ENCODE assay signal across 8 cellular contexts in the genomic region with DNA sequence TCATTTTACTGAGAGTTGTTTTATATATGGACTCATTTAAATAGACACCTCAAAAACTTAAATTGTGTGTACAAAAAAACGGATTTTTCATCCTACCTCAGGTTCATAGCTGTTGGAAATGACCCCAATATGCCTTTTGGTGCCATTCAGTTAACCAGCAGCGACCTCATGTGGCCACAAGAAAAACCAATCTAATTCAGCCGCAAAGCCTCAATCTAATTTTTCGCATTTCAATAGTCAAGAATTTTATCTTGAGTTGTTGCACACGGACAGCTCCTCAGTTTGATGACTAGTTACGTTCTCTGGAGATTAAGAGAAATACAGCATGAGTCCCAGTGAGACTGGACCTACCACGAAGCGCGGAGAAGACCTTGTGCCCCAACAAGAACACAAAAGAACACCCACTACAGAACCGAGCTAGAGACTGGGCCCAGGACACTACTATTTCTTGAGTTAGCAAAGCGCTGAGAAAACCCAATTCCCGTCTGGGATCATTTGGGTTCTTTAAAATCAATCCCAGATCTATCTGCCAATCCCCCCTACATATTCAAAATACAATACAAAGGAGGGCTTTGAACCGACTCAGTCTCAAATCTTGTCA. TPM values are rescaled to one million over a fixed set of nuclear protein-coding genes. Genes with fewer than 3 reads are reported as not detected.
DNase-seq lines count a peak whose midpoint lies in the region; ATAC-seq and TF ChIP-seq lines count a peak whose summit lies in the region.

No MANE protein-coding gene starts in this region.

- intact Hi-C loops in activated CD4-positive, alpha-beta T cell treated with anti-CD3 and anti-CD28 coated beads for 36 hours (cut with DNase I, micrococcal nuclease) = loop anchor here (1.0 to 10.0 kb wide), 5 partner anchors 154 to 678 kb away; a partner anchor contains a TSS
- intact Hi-C loops in stomach (cut with DNase I; ENCODE audit: low total_unique reads) = loop anchor here (2.0 kb wide), 1 partner anchor 155 kb away; no protein-coding TSS in a partner anchor

- peak overlapping the region in 1 of 2 experiments; percentile 37 for H3K4ac ChIP-seq in mesenchymal stem cell (ENCODE audit: low read depth in 1 of 2, low read length in 2 of 2)

- no peak overlapping the region for H4K91ac ChIP-seq in mesenchymal stem cell (ENCODE audit: low read length)

- H3K9ac ChIP-seq in mesenchymal stem cell (ENCODE audit: low read length) = no peak overlapping the region

- CTCF ChIA-PET in activated CD4-positive, alpha-beta T cell treated with anti-CD3 and anti-CD28 coated beads for 36 hours (lab: Charles Lee) = interaction anchor here (0.5 to 2.8 kb wide), 45 partner anchors 8 to 1085 kb away, joined by 3 to 56 read pairs (median 4); a partner anchor contains a TSS

- H2BK120ac ChIP-seq in mesenchymal stem cell (ENCODE audit: low read depth, low read length) = no peak overlapping the region

- no peak for TF ChIP-seq EP300 in stomach (IDR thresholded peaks at IDR 0.05)

- H3K4me3 ChIP-seq in mesenchymal stem cell (ENCODE audit: insufficient read depth in 1 of 2, low read depth in 1 of 2, low read length in 2 of 2) (no peak overlapping the region), stomach (no peak overlapping the region)

- H3K4me1 Mint-ChIP-seq in activated CD4-positive, alpha-beta T cell treated with anti-CD3 and anti-CD28 coated beads for 36 hours = peaks cover 13% of the 10 kb centered on the region

- no peak for TF ChIP-seq POLR2A in stomach (IDR thresholded peaks at IDR 0.05)

- DNase-seq in AG20443 (ENCODE audit: low spot score) (peak; percentile 52), GM20000 (ENCODE audit: low spot score) (peak; percentile 69), NCI-H345 treated with DMSO at 0.1 percent for 48 hours (lab: John Stamatoyannopoulos, UW; ENCODE audit: unreplicated experiment) (peak; percentile 30), mesenchymal stem cell (peak; percentile 69), stomach (peak; percentile 35)
- peak; percentile 70 for DNase-seq in activated CD4-positive, alpha-beta T cell treated with anti-CD3 and anti-CD28 coated beads for 36 hours
- DNase-seq in effector CD4-positive, alpha-beta T cell = peak; percentile 24

- H3K27me3 ChIP-seq in mesenchymal stem cell (ENCODE audit: control insufficient read depth in 1 of 2, insufficient read depth in 1 of 2, low read length in 2 of 2) (no peaks in the 10 kb centered on the region), stomach (peaks cover 0 to 13% (median 8%) of the 10 kb centered on the region in 3 donors)

- no peak overlapping the region for H3K4me2 ChIP-seq in mesenchymal stem cell (ENCODE audit: low read length, poor library complexity, severe bottlenecking)

- no peak overlapping the region for H2BK12ac ChIP-seq in mesenchymal stem cell (ENCODE audit: low read length in 2 of 2)

- H2BK15ac ChIP-seq in mesenchymal stem cell (ENCODE audit: low read depth, poor library complexity, severe bottlenecking) = no peak overlapping the region

- no peak overlapping the region for H3K27ac Mint-ChIP-seq in activated CD4-positive, alpha-beta T cell treated with anti-CD3 and anti-CD28 coated beads for 36 hours

- no peak overlapping the region for H4K8ac ChIP-seq in mesenchymal stem cell (ENCODE audit: low read length)

- H2AFZ ChIP-seq in mesenchymal stem cell (ENCODE audit: low read depth, low read length) = no peak overlapping the region

- H3K14ac ChIP-seq in mesenchymal stem cell (ENCODE audit: low read length in 2 of 2) = no peak overlapping the region

- no peak overlapping the region for H3K27ac ChIP-seq in mesenchymal stem cell (ENCODE audit: low read length, poor library complexity, severe bottlenecking)
- no peak overlapping the region for H3K27ac ChIP-seq in stomach

- H3K18ac ChIP-seq in mesenchymal stem cell (ENCODE audit: low read depth in 1 of 2, low read length in 2 of 2) = no peak overlapping the region

- H3K4me1 ChIP-seq in mesenchymal stem cell (ENCODE audit: control insufficient read depth, insufficient read depth, low read depth, low read length) (peaks cover 1% of the 10 kb centered on the region), stomach (peaks cover 9 to 25% (median 20%) of the 10 kb centered on the region in 4 donors)

- H3K9me3 ChIP-seq in mesenchymal stem cell (ENCODE audit: control insufficient read depth, low read length) = no peaks in the 10 kb centered on the region
- no peaks in the 10 kb centered on the region for H3K9me3 ChIP-seq in stomach

- POLR2A ChIA-PET in activated CD4-positive, alpha-beta T cell treated with anti-CD3 and anti-CD28 coated beads for 36 hours (lab: Charles Lee) = no interaction called here

- 31% methylated on average over 13 of the region's 13 CpGs for WGBS in mesenchymal stem cell
- 20 to 28% (median 27%) methylated on average over 13 of the region's 13 CpGs for WGBS in stomach, 5 donors

- TF ChIP-seq CTCF in GM20000 (IDR thresholded peaks at IDR 0.05; ENCODE audit: extremely low read depth, missing control alignments) (peak; percentile 53), stomach (IDR thresholded peaks at IDR 0.05) (peak in 5 of 7 experiments; percentile 49 to 81 (median 73))

- no peak overlapping the region for H3K4me3 Mint-ChIP-seq in activated CD4-positive, alpha-beta T cell treated with anti-CD3 and anti-CD28 coated beads for 36 hours

- no peaks in the 10 kb centered on the region for H3K36me3 ChIP-seq in mesenchymal stem cell (ENCODE audit: control insufficient read depth in 1 of 2, insufficient read depth in 2 of 2, low read depth in 1 of 2, low read length in 2 of 2)
- no peaks in the 10 kb centered on the region for H3K36me3 ChIP-seq in stomach

- ATAC-seq in activated CD4-positive, alpha-beta T cell treated with anti-CD3 and anti-CD28 coated beads for 36 hours = peak; percentile 39
- ATAC-seq in GM19467 (IDR thresholded peaks at IDR 0.05; ENCODE audit: unreplicated experiment) = no peak

- H2AK5ac ChIP-seq in mesenchymal stem cell (ENCODE audit: low read length, severe bottlenecking) = no peak overlapping the region

- H3K23ac ChIP-seq in mesenchymal stem cell (ENCODE audit: low read length in 2 of 2) = no peak overlapping the region

- no peaks in the 10 kb centered on the region for H3K79me1 ChIP-seq in mesenchymal stem cell (replicated peaks; ENCODE audit: low read length, poor library complexity, severe bottlenecking)

- H2BK5ac ChIP-seq in mesenchymal stem cell (ENCODE audit: low read depth, low read length, poor library complexity, severe bottlenecking) = no peak overlapping the region

- H3K36me3 Mint-ChIP-seq in activated CD4-positive, alpha-beta T cell treated with anti-CD3 and anti-CD28 coated beads for 36 hours (ENCODE audit: low read depth) = no peaks in the 10 kb centered on the region

- H3K9me3 Mint-ChIP-seq in activated CD4-positive, alpha-beta T cell treated with anti-CD3 and anti-CD28 coated beads for 36 hours (ENCODE audit: low read depth) = no peaks in the 10 kb centered on the region

- peaks cover 18% of the 10 kb centered on the region for H3K27me3 Mint-ChIP-seq in activated CD4-positive, alpha-beta T cell treated with anti-CD3 and anti-CD28 coated beads for 36 hours

RNA-seq across cellular contexts. Expression of a gene that starts 1.1 kb away (rescaled TPM):
- total RNA-seq in activated CD4-positive, alpha-beta T cell treated with anti-CD3 and anti-CD28 coated beads for 36 hours = not detected
- 0.11 TPM for polyA plus RNA-seq in mesenchymal stem cell (2013, experiment 1 of 2)
- polyA plus RNA-seq in mesenchymal stem cell (2013, experiment 2 of 2) = 0.04 TPM
- total RNA-seq in stomach = under 1 TPM in 1 of 5 donors, not detected in 4; 0.73 TPM
- polyA plus RNA-seq in stomach = under 1 TPM in 1 of 3 donors, not detected in 2; 0.25 TPM
